13 cellular contexts compared by ENCODE assay signal in genomic region chr10:8137726-8138125, GRCh38.
DNase-seq lines count a peak whose midpoint lies in the region; ATAC-seq lines count a peak whose summit lies in the region.
"Had no signal": no experiment of that assay in that cellular context is flagged by ENCODE, and none has a peak within 500 bp of the region (broad histone marks: within the 10 kb centered on the region; RNA-seq: fewer than 3 reads in every experiment).

No MANE protein-coding gene starts in this region.

- ATAC-seq in T-helper 17 cell (peak; percentile 47), HG03378 (IDR thresholded peaks at IDR 0.05; ENCODE audit: unreplicated experiment) (no peak), HG03571 (IDR thresholded peaks at IDR 0.05; ENCODE audit: unreplicated experiment) (no peak)
- ATAC-seq: stimulated activated memory B cell treated with anti-CD40 and anti-IgM and Interleukin-4, amounts not matched to agents 10 μg/mL and 1 μg/mL and 100 μg/mL, for 72 hours had no signal

- no peak overlapping the region for H3K9ac ChIP-seq in Karpas-422 (ENCODE audit: low read length)

- peaks cover 38% of the 10 kb centered on the region for H3K4me1 Mint-ChIP-seq in T-helper 17 cell
- peaks cover 38% of the 10 kb centered on the region for H3K4me1 Mint-ChIP-seq in activated naive CD8-positive, alpha-beta T cell (ENCODE audit: low read depth)

- no peaks in the 10 kb centered on the region for H3K79me2 ChIP-seq in Karpas-422 (ENCODE audit: low read length)

- H4K20me1 ChIP-seq in Karpas-422 (ENCODE audit: insufficient read depth, low read depth, low read length): no peaks in the 10 kb centered on the region

- H3K36me3 ChIP-seq in Karpas-422 (ENCODE audit: insufficient read depth, low read length): no peaks in the 10 kb centered on the region

- H3K4me3 Mint-ChIP-seq in T-helper 17 cell: peak overlapping the region; percentile 91
- peak overlapping the region; percentile 81 for H3K4me3 Mint-ChIP-seq in activated naive CD8-positive, alpha-beta T cell
- H3K4me3 Mint-ChIP-seq: stimulated activated memory B cell treated with anti-CD40 and anti-IgM and Interleukin-4, amounts not matched to agents 10 μg/mL and 1 μg/mL and 100 μg/mL, for 72 hours had no signal

- no peaks in the 10 kb centered on the region for H3K36me3 Mint-ChIP-seq in T-helper 17 cell (ENCODE audit: low read depth)
- peaks cover 3% of the 10 kb centered on the region for H3K36me3 Mint-ChIP-seq in activated naive CD8-positive, alpha-beta T cell
- H3K36me3 Mint-ChIP-seq: naive B cell; stimulated activated memory B cell treated with anti-CD40 and anti-IgM and Interleukin-4, amounts not matched to agents 10 μg/mL and 1 μg/mL and 100 μg/mL, for 72 hours had no signal

- no peak overlapping the region for H3K4me2 ChIP-seq in Karpas-422 (ENCODE audit: low read depth, low read length, poor library complexity, severe bottlenecking)

- H3K27me3 ChIP-seq in Karpas-422 (ENCODE audit: low read length): no peaks in the 10 kb centered on the region

- H3K4me1 ChIP-seq in Karpas-422 (ENCODE audit: low read length): no peaks in the 10 kb centered on the region

- H3K9me3 Mint-ChIP-seq in activated naive CD8-positive, alpha-beta T cell (ENCODE audit: low read depth): no peaks in the 10 kb centered on the region

- H3K27ac Mint-ChIP-seq in T-helper 17 cell: peak overlapping the region; percentile 99
- H3K27ac Mint-ChIP-seq in activated naive CD8-positive, alpha-beta T cell: peak overlapping the region; percentile 69
- H3K27ac Mint-ChIP-seq: stimulated activated memory B cell treated with anti-CD40 and anti-IgM and Interleukin-4, amounts not matched to agents 10 μg/mL and 1 μg/mL and 100 μg/mL, for 72 hours had no signal

- no peak overlapping the region for H3K4me3 ChIP-seq in Karpas-422 (ENCODE audit: low read length)
- H3K4me3 ChIP-seq: SK-N-MC had no signal

- H3K9me3 ChIP-seq in T-helper 17 cell (ENCODE audit: control insufficient read depth, low read length, poor library complexity, severe bottlenecking) (no peaks in the 10 kb centered on the region), Karpas-422 (ENCODE audit: low read length) (no peaks in the 10 kb centered on the region)

- H3K27ac ChIP-seq in Karpas-422 (ENCODE audit: low read length): no peak overlapping the region
- H3K27ac ChIP-seq: SK-N-MC had no signal

- peak; percentile 32 for DNase-seq in stimulated activated CD4-positive, alpha-beta T cell treated with anti-CD3 and anti-CD28 coated beads, Interleukin-15, amount 100 ng/mL, for 24 hours
- no peak for DNase-seq in stimulated activated CD4-positive, alpha-beta T cell treated with anti-CD3 and anti-CD28 coated beads, Interleukin-4, amount 100 ng/mL, for 24 hours
- DNase-seq in T-helper 17 cell (peak in 2 of 3 donors; percentile 5 to 9), GOT3 (lab: John Stamatoyannopoulos, UW) (no peak), Karpas-422 (no peak)
- DNase-seq: GDM1, naive B cell, NCI-H526 had no signal

- H3K9me2 ChIP-seq in Karpas-422 (replicated peaks; ENCODE audit: insufficient read depth, low read length): no peaks in the 10 kb centered on the region

- H2AFZ ChIP-seq in Karpas-422 (ENCODE audit: low read length): no peak overlapping the region

- H3K27me3 Mint-ChIP-seq in T-helper 17 cell: peaks cover 5% of the 10 kb centered on the region
- peaks cover 6% of the 10 kb centered on the region for H3K27me3 Mint-ChIP-seq in activated naive CD8-positive, alpha-beta T cell

Comparison
In these comparisons a context has a peak if more than half of its experiments do, and no peak if none do; other contexts are left out.
1. DNase-seq: peak in stimulated activated CD4-positive, alpha-beta T cell treated with anti-CD3 and anti-CD28 coated beads, Interleukin-15, amount 100 ng/mL, for 24 hours (single experiment) and T-helper 17 cell (2 of 3); none in stimulated activated CD4-positive, alpha-beta T cell treated with anti-CD3 and anti-CD28 coated beads, Interleukin-4, amount 100 ng/mL, for 24 hours (single experiment), GOT3 (single experiment) and Karpas-422 (single experiment).